In the genomic region with DNA sequence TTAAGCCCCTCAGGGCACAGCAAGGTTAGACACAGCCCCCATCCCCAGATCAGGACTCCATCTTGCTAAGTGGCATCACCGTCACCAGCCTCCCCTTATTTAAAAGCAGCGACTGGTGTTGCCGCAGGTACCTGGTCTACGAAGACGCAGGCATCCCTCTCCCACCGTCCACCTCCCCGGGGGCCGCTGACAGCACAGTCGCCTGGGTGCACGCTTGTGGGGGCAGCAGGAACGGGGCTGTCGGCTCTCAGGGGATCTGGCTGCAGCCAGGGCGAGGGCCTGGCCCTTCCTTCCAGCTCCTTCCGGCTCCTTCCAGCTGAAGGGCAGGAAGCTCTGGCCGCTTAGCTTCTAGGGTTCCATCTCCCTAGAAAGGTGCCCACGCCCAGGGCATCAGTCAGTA, we compare ENCODE assay signal across 1 cellular context.
TF ChIP-seq lines count a peak whose summit lies in the region.

No MANE protein-coding gene starts in this region.

TF ChIP-seq in HepG2, 621 proteins besides CTCF, POLR2A, EP300 and RAD21:
- TF ChIP-seq ZMYM4 (CRISPR knock-in tag; IDR thresholded peaks at IDR 0.05) (peak; percentile 7; the same call in 1 of the 2 replicates), RBFOX2 (IDR thresholded peaks at IDR 0.05; ENCODE audit: low read depth, low read length) (peak; percentile 29; the same call in 1 of the 2 replicates), ATF7 (IDR thresholded peaks at IDR 0.05) (no peak), ATF7 (CRISPR knock-in tag; IDR thresholded peaks at IDR 0.05) (no peak)
